In the genomic region with DNA sequence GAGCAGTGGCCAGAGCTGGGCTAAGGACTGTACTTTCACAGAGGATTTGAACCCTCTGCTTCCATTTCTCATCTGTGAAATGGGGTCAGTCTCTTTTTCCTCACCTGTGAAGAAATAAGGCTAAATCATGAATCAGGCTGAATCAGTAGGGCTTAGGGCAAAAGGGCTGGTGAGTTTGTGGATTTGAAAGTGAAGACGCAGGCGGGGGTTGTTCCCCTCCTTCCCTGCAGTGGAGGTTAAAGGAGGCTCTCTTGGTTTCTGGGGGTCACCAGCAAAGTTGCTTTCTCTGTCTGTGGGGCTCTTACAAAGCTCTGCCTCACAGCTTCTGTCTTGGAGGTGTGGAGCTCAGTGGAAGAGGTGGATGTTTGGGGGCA, we compare ENCODE assay signal across 9 cellular contexts. TPM values are rescaled to one million over a fixed set of nuclear protein-coding genes. Genes with fewer than 3 reads are reported as not detected.
DNase-seq lines count a peak whose midpoint lies in the region; ATAC-seq and TF ChIP-seq lines count a peak whose summit lies in the region.
"Had no signal": no experiment of that assay in that cellular context is flagged by ENCODE, and none has a peak within 500 bp of the region (broad histone marks: within the 10 kb centered on the region; RNA-seq: fewer than 3 reads in every experiment).

No MANE protein-coding gene starts in this region.

- H3K27me3 ChIP-seq in Karpas-422 (ENCODE audit: low read length) = no peaks in the 10 kb centered on the region
- no peaks in the 10 kb centered on the region for H3K27me3 ChIP-seq in muscle layer of duodenum (ENCODE audit: low read depth, low read length)
- H3K27me3 ChIP-seq in upper lobe of left lung = no peaks in the 10 kb centered on the region
- H3K27me3 ChIP-seq in SJCRH30 = no peaks in the 10 kb centered on the region
- H3K27me3 ChIP-seq: SJSA1 had no signal

- H3K9me3 ChIP-seq in Karpas-422 (ENCODE audit: low read length) (no peaks in the 10 kb centered on the region), muscle layer of duodenum (ENCODE audit: control insufficient read depth in 1 of 2, low read length in 2 of 2) (no peaks in the 10 kb centered on the region), upper lobe of left lung (no peaks in the 10 kb centered on the region), SJCRH30 (replicated peaks) (no peaks in the 10 kb centered on the region)
- H3K9me3 ChIP-seq: SJSA1 had no signal

- H3K9me2 ChIP-seq in Karpas-422 (replicated peaks; ENCODE audit: insufficient read depth, low read length) = no peaks in the 10 kb centered on the region

- H3K4me1 ChIP-seq in Karpas-422 (ENCODE audit: low read length) (peaks cover 59% of the 10 kb centered on the region), muscle layer of duodenum (ENCODE audit: control insufficient read depth in 1 of 2, insufficient read depth in 2 of 2, low read length in 2 of 2) (peaks cover 55 to 65% of the 10 kb centered on the region in 2 donors), upper lobe of left lung (peaks cover 59 to 65% (median 61%) of the 10 kb centered on the region in 4 donors), SJCRH30 (peaks cover 15% of the 10 kb centered on the region; the same call in 1 of the 2 replicates)

- TF ChIP-seq POLR2A in upper lobe of left lung (IDR thresholded peaks at IDR 0.05) = no peak

- H3K36me3 ChIP-seq in Karpas-422 (ENCODE audit: insufficient read depth, low read length) (no peaks in the 10 kb centered on the region), muscle layer of duodenum (ENCODE audit: control insufficient read depth in 1 of 2, insufficient read depth in 2 of 2, low read length in 2 of 2) (peaks cover 0 to 8% of the 10 kb centered on the region in 2 donors), upper lobe of left lung (peaks cover 0 to 6% (median 0%) of the 10 kb centered on the region in 4 donors), SJCRH30 (peaks cover 5% of the 10 kb centered on the region; the same call in 1 of the 2 replicates)

- H4K20me1 ChIP-seq in Karpas-422 (ENCODE audit: insufficient read depth, low read depth, low read length) = no peaks in the 10 kb centered on the region

- peak overlapping the region; percentile 67 for H3K4me2 ChIP-seq in Karpas-422 (ENCODE audit: low read depth, low read length, poor library complexity, severe bottlenecking)

- no peak for DNase-seq in Karpas-422
- no peak for DNase-seq in coronary artery (ENCODE audit: low spot score)
- DNase-seq in upper lobe of left lung = no peak
- DNase-seq in activated CD4-positive, CD25-positive, alpha-beta regulatory T cell (lab: John Stamatoyannopoulos, UW) = no peak
- DNase-seq in SJCRH30 = no peak
- DNase-seq: activated naive CD8-positive, alpha-beta T cell treated with anti-CD3 and anti-CD28 coated beads for 36 hours had no signal

- no peaks in the 10 kb centered on the region for H3K79me2 ChIP-seq in Karpas-422 (ENCODE audit: low read length)

- TF ChIP-seq CTCF in coronary artery (IDR thresholded peaks at IDR 0.05) (no peak), upper lobe of left lung (IDR thresholded peaks at IDR 0.05) (no peak)

- ATAC-seq in upper lobe of left lung (ENCODE audit: low FRiP score in 2 of 2) (no peak), GM19452 (IDR thresholded peaks at IDR 0.05; ENCODE audit: unreplicated experiment) (no peak)

- no peak for TF ChIP-seq EP300 in upper lobe of left lung (IDR thresholded peaks at IDR 0.05)

- WGBS in upper lobe of left lung, 2 donors = 69 to 76% methylated on average over 2 of the region's 2 CpGs

- H3K4me3 ChIP-seq in Karpas-422 (ENCODE audit: low read length) (peak overlapping the region; percentile 25; the same call in 1 of the 2 replicates), coronary artery (peak overlapping the region; percentile 94), muscle layer of duodenum (ENCODE audit: low read depth in 1 of 2, low read length in 2 of 2) (peak overlapping the region in 1 of 2 donors; percentile 22), upper lobe of left lung (peak overlapping the region in 1 of 4 donors; percentile 17), SJCRH30 (no peak overlapping the region)
- H3K4me3 ChIP-seq: SJSA1 had no signal

- no peak overlapping the region for H2AFZ ChIP-seq in Karpas-422 (ENCODE audit: low read length)

- H3K9ac ChIP-seq in Karpas-422 (ENCODE audit: low read length) = peak overlapping the region; percentile 48

- H3K27ac ChIP-seq in Karpas-422 (ENCODE audit: low read length) = peak overlapping the region; percentile 81
- peak overlapping the region; percentile 93 to 97 for H3K27ac ChIP-seq in coronary artery
- peak overlapping the region; percentile 76 for H3K27ac ChIP-seq in muscle layer of duodenum (ENCODE audit: low read length)
- H3K27ac ChIP-seq in upper lobe of left lung = peak overlapping the region; percentile 94 to 99 (median 98)
- no peak overlapping the region for H3K27ac ChIP-seq in SJCRH30

RNA-seq across cellular contexts. Expression of a gene that starts 17.6 kb away (rescaled TPM):
- 8.4 and 20.9 TPM in 2 replicates for total RNA-seq in Karpas-422 (2014; rRNA removed; shearing (Covaris generic); ENCODE audit: low replicate concordance)
- 100 to 1,000 TPM in 5 of 6 donors, 10 to 100 TPM in 1; 81.7 to 265 (median 166) TPM for total RNA-seq in upper lobe of left lung
- total RNA-seq in SJCRH30 (2014; rRNA removed; shearing (Covaris generic)) = 30.0 and 31.4 TPM in 2 replicates

RNA-seq across cellular contexts. Expression of a gene that starts 40.7 kb away (rescaled TPM):
- total RNA-seq in Karpas-422 (2014; rRNA removed; shearing (Covaris generic); ENCODE audit: low replicate concordance) = 3,040 and 3,750 TPM in 2 replicates
- 1,000 to 10,000 TPM in 5 of 6 donors, 100 to 1,000 TPM in 1; 806 to 1,982 (median 1,727) TPM for total RNA-seq in upper lobe of left lung
- total RNA-seq in SJCRH30 (2014; rRNA removed; shearing (Covaris generic)) = 3,118 and 3,506 TPM in 2 replicates
